Comparison of ENCODE assay signal across 1 cellular context in the genomic region with DNA sequence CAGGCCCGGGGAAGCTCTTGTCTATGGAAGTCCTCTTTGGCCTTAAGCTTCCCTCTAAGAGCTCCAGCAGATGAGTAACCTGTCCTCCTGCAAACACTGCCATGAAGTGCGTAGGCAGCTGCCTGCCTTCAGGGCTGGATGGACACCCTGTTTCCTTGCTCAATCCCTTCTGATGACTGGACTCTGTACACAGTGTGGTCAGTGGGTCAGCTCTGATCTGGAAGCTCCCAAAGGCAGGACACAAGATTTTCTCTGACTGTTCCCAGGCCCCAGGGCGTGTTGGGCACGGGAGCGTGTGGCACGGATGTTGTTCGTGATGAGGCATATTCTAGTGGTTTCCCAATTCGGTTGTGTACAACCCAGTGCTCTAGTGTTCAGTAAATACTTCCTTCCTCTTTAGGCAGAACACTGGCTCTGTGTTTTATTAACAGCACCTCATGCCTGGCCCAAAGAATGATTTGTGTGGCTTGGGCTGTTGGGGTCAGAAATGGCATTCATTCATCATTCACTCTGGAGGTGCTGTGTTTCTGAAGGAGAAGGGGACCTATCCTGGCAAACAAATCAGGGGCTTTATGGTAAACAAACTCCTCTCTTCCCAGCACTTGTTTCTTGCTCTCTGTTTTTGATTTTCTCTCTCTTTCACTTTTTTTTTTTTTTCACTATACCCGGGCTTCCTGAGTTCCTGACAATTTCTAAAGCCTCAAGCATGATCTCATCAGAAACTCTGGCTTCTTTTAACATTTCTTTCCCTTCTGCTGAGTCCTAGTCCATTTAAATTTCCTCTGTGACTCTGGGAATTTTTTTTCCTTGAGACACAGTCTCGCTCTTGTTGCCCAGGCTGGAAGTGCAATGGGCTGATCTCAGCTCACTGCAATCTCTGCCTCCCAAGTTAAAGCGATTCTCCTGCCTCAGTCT.
TF ChIP-seq lines count a peak whose summit lies in the region.

No MANE protein-coding gene starts in this region.

TF ChIP-seq in HepG2, 621 proteins besides CTCF, POLR2A, EP300 and RAD21 (continued from another document and continues in another):
- TF ChIP-seq SRSF9 (IDR thresholded peaks at IDR 0.05; ENCODE audit: borderline replicate concordance, insufficient read depth, low read depth, low read length, poor library complexity, severe bottlenecking) (no peak), TBL1XR1 (IDR thresholded peaks at IDR 0.05; ENCODE audit: borderline replicate concordance, low read length, partially characterized antibody) (no peak), ZNF614 (CRISPR knock-in tag; IDR thresholded peaks at IDR 0.05; ENCODE audit: borderline replicate concordance) (peak; percentile 96; the same call in 1 of the 2 replicates), SKI (IDR thresholded peaks at IDR 0.05; ENCODE audit: partially characterized antibody) (peak; percentile 51), ZNF124 (CRISPR knock-in tag; IDR thresholded peaks at IDR 0.05) (peak; percentile 87; the same call in 1 of the 2 replicates), ZMYM3 (CRISPR knock-in tag; IDR thresholded peaks at IDR 0.05) (peak; percentile 76), ZNF749 (CRISPR knock-in tag; IDR thresholded peaks at IDR 0.05; ENCODE audit: borderline replicate concordance) (no peak), KMT2B (CRISPR knock-in tag; IDR thresholded peaks at IDR 0.05) (0 out of 2 replicates have a peak, but pooled peaks have one; percentile 47), POLR2AphosphoS5 (IDR thresholded peaks at IDR 0.05; ENCODE audit: low read depth, low read length) (no peak), MTF1 (CRISPR knock-in tag; IDR thresholded peaks at IDR 0.05) (no peak), ZNF605 (CRISPR knock-in tag; IDR thresholded peaks at IDR 0.05) (no peak), KLF9 (CRISPR knock-in tag; IDR thresholded peaks at IDR 0.05; ENCODE audit: low read depth) (0 out of 2 replicates have a peak, but pooled peaks have one; percentile 47), MAFK (conservative IDR thresholded peaks at IDR 0.05 in 1 of 2, IDR thresholded peaks at IDR 0.05 in 1 of 2; ENCODE audit: low read length in 2 of 2) (peak; percentile 14 to 26; a peak in 1 of 4 replicates), NFYC (CRISPR knock-in tag; IDR thresholded peaks at IDR 0.05) (no peak), PAF1 (CRISPR knock-in tag; IDR thresholded peaks at IDR 0.05) (no peak), ZFP82 (CRISPR knock-in tag; IDR thresholded peaks at IDR 0.05; ENCODE audit: borderline replicate concordance) (no peak), HOXA5 (CRISPR knock-in tag; IDR thresholded peaks at IDR 0.05) (peak; percentile 14; the same call in 1 of the 2 replicates), SOX13 (IDR thresholded peaks at IDR 0.05) (peak; percentile 31; the same call in 1 of the 2 replicates), SOX13 (CRISPR knock-in tag; conservative IDR thresholded peaks at IDR 0.05 in 1 of 2, IDR thresholded peaks at IDR 0.05 in 1 of 2) (peak in 1 of 2 experiments; percentile 81; a peak in 1 of 4 replicates), GZF1 (CRISPR knock-in tag; IDR thresholded peaks at IDR 0.05) (no peak; the same call in 1 of the 2 replicates), BCL6 (CRISPR knock-in tag; IDR thresholded peaks at IDR 0.05) (peak; percentile 76), ASH2L (IDR thresholded peaks at IDR 0.05; ENCODE audit: insufficient read length, low read depth, low read length) (peak; percentile 25), ZNF570 (CRISPR knock-in tag; IDR thresholded peaks at IDR 0.05; ENCODE audit: borderline replicate concordance) (no peak), TAF15 (IDR thresholded peaks at IDR 0.05; ENCODE audit: low read depth, low read length, poor library complexity, severe bottlenecking) (no peak), ZFP36L2 (CRISPR knock-in tag; IDR thresholded peaks at IDR 0.05) (no peak), ISX (CRISPR knock-in tag; conservative IDR thresholded peaks at IDR 0.05) (no peak), NAIF1 (CRISPR knock-in tag; IDR thresholded peaks at IDR 0.05; ENCODE audit: borderline replicate concordance) (no peak), SMC3 (IDR thresholded peaks at IDR 0.05; ENCODE audit: low read length) (peak; percentile 31; the same call in 1 of the 2 replicates), SNAPC2 (CRISPR knock-in tag; IDR thresholded peaks at IDR 0.05) (no peak), ARNTL (CRISPR knock-in tag; IDR thresholded peaks at IDR 0.05) (peak; percentile 43; the same call in 1 of the 2 replicates)
- TF ChIP-seq, protein P1, sequence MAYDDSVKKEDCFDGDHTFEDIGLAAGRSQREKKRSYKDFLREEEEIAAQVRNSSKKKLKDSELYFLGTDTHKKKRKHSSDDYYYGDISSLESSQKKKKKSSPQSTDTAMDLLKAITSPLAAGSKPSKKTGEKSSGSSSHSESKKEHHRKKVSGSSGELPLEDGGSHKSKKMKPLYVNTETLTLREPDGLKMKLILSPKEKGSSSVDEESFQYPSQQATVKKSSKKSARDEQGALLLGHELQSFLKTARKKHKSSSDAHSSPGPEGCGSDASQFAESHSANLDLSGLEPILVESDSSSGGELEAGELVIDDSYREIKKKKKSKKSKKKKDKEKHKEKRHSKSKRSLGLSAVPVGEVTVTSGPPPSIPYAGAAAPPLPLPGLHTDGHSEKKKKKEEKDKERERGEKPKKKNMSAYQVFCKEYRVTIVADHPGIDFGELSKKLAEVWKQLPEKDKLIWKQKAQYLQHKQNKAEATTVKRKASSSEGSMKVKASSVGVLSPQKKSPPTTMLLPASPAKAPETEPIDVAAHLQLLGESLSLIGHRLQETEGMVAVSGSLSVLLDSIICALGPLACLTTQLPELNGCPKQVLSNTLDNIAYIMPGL (CRISPR knock-in tag; IDR thresholded peaks at IDR 0.05; ENCODE audit: borderline replicate concordance in 1 of 2, low read depth in 1 of 2): peak; percentile 21 to 23; a peak in 2 of 4 replicates
- TF ChIP-seq, protein P2, sequence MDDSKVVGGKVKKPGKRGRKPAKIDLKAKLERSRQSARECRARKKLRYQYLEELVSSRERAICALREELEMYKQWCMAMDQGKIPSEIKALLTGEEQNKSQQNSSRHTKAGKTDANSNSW (CRISPR knock-in tag; IDR thresholded peaks at IDR 0.05; ENCODE audit: borderline replicate concordance): no peak; the same call in 1 of the 2 replicates
- TF ChIP-seq, protein P3, sequence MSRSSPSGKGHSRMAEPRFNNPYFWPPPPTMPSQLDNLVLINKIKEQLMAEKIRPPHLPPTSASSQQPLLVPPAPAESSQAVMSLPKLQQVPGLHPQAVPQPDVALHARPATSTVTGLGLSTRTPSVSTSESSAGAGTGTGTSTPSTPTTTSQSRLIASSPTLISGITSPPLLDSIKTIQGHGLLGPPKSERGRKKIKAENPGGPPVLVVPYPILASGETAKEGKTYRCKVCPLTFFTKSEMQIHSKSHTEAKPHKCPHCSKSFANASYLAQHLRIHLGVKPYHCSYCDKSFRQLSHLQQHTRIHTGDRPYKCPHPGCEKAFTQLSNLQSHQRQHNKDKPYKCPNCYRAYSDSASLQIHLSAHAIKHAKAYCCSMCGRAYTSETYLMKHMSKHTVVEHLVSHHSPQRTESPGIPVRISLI (CRISPR knock-in tag; IDR thresholded peaks at IDR 0.05; ENCODE audit: borderline replicate concordance): peak; percentile 60; the same call in 1 of the 2 replicates
- TF ChIP-seq, protein P4, sequence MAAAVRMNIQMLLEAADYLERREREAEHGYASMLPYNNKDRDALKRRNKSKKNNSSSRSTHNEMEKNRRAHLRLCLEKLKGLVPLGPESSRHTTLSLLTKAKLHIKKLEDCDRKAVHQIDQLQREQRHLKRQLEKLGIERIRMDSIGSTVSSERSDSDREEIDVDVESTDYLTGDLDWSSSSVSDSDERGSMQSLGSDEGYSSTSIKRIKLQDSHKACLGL (CRISPR knock-in tag; IDR thresholded peaks at IDR 0.05): no peak
- TF ChIP-seq, protein P5, sequence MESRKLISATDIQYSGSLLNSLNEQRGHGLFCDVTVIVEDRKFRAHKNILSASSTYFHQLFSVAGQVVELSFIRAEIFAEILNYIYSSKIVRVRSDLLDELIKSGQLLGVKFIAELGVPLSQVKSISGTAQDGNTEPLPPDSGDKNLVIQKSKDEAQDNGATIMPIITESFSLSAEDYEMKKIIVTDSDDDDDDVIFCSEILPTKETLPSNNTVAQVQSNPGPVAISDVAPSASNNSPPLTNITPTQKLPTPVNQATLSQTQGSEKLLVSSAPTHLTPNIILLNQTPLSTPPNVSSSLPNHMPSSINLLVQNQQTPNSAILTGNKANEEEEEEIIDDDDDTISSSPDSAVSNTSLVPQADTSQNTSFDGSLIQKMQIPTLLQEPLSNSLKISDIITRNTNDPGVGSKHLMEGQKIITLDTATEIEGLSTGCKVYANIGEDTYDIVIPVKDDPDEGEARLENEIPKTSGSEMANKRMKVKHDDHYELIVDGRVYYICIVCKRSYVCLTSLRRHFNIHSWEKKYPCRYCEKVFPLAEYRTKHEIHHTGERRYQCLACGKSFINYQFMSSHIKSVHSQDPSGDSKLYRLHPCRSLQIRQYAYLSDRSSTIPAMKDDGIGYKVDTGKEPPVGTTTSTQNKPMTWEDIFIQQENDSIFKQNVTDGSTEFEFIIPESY (CRISPR knock-in tag; IDR thresholded peaks at IDR 0.05): peak; percentile 73
- TF ChIP-seq, protein P6, sequence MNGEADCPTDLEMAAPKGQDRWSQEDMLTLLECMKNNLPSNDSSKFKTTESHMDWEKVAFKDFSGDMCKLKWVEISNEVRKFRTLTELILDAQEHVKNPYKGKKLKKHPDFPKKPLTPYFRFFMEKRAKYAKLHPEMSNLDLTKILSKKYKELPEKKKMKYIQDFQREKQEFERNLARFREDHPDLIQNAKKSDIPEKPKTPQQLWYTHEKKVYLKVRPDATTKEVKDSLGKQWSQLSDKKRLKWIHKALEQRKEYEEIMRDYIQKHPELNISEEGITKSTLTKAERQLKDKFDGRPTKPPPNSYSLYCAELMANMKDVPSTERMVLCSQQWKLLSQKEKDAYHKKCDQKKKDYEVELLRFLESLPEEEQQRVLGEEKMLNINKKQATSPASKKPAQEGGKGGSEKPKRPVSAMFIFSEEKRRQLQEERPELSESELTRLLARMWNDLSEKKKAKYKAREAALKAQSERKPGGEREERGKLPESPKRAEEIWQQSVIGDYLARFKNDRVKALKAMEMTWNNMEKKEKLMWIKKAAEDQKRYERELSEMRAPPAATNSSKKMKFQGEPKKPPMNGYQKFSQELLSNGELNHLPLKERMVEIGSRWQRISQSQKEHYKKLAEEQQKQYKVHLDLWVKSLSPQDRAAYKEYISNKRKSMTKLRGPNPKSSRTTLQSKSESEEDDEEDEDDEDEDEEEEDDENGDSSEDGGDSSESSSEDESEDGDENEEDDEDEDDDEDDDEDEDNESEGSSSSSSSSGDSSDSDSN (CRISPR knock-in tag; IDR thresholded peaks at IDR 0.05): peak; percentile 92
- TF ChIP-seq, protein P7, sequence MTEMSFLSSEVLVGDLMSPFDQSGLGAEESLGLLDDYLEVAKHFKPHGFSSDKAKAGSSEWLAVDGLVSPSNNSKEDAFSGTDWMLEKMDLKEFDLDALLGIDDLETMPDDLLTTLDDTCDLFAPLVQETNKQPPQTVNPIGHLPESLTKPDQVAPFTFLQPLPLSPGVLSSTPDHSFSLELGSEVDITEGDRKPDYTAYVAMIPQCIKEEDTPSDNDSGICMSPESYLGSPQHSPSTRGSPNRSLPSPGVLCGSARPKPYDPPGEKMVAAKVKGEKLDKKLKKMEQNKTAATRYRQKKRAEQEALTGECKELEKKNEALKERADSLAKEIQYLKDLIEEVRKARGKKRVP (CRISPR knock-in tag; IDR thresholded peaks at IDR 0.05): peak in 1 of 2 experiments; percentile 87; a peak in 2 of 4 replicates
- TF ChIP-seq, protein P8, sequence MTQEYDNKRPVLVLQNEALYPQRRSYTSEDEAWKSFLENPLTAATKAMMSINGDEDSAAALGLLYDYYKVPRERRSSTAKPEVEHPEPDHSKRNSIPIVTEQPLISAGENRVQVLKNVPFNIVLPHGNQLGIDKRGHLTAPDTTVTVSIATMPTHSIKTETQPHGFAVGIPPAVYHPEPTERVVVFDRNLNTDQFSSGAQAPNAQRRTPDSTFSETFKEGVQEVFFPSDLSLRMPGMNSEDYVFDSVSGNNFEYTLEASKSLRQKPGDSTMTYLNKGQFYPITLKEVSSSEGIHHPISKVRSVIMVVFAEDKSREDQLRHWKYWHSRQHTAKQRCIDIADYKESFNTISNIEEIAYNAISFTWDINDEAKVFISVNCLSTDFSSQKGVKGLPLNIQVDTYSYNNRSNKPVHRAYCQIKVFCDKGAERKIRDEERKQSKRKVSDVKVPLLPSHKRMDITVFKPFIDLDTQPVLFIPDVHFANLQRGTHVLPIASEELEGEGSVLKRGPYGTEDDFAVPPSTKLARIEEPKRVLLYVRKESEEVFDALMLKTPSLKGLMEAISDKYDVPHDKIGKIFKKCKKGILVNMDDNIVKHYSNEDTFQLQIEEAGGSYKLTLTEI (CRISPR knock-in tag; conservative IDR thresholded peaks at IDR 0.05): no peak
- TF ChIP-seq, protein P9, sequence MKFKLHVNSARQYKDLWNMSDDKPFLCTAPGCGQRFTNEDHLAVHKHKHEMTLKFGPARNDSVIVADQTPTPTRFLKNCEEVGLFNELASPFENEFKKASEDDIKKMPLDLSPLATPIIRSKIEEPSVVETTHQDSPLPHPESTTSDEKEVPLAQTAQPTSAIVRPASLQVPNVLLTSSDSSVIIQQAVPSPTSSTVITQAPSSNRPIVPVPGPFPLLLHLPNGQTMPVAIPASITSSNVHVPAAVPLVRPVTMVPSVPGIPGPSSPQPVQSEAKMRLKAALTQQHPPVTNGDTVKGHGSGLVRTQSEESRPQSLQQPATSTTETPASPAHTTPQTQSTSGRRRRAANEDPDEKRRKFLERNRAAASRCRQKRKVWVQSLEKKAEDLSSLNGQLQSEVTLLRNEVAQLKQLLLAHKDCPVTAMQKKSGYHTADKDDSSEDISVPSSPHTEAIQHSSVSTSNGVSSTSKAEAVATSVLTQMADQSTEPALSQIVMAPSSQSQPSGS (CRISPR knock-in tag; IDR thresholded peaks at IDR 0.05): peak; percentile 44; the same call in 1 of the 2 replicates
- TF ChIP-seq, protein P10, sequence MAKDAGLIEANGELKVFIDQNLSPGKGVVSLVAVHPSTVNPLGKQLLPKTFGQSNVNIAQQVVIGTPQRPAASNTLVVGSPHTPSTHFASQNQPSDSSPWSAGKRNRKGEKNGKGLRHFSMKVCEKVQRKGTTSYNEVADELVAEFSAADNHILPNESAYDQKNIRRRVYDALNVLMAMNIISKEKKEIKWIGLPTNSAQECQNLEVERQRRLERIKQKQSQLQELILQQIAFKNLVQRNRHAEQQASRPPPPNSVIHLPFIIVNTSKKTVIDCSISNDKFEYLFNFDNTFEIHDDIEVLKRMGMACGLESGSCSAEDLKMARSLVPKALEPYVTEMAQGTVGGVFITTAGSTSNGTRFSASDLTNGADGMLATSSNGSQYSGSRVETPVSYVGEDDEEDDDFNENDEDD (CRISPR knock-in tag; IDR thresholded peaks at IDR 0.05; ENCODE audit: borderline replicate concordance): peak; percentile 53; the same call in 1 of the 2 replicates
- TF ChIP-seq, protein P11, sequence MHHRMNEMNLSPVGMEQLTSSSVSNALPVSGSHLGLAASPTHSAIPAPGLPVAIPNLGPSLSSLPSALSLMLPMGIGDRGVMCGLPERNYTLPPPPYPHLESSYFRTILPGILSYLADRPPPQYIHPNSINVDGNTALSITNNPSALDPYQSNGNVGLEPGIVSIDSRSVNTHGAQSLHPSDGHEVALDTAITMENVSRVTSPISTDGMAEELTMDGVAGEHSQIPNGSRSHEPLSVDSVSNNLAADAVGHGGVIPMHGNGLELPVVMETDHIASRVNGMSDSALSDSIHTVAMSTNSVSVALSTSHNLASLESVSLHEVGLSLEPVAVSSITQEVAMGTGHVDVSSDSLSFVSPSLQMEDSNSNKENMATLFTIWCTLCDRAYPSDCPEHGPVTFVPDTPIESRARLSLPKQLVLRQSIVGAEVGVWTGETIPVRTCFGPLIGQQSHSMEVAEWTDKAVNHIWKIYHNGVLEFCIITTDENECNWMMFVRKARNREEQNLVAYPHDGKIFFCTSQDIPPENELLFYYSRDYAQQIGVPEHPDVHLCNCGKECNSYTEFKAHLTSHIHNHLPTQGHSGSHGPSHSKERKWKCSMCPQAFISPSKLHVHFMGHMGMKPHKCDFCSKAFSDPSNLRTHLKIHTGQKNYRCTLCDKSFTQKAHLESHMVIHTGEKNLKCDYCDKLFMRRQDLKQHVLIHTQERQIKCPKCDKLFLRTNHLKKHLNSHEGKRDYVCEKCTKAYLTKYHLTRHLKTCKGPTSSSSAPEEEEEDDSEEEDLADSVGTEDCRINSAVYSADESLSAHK (CRISPR knock-in tag; IDR thresholded peaks at IDR 0.05; ENCODE audit: borderline replicate concordance): no peak
